1 cellular context compared by ENCODE assay signal in genomic region chr12:52945389-52946232, GRCh38.
TF ChIP-seq lines count a peak whose summit lies in the region.

No MANE protein-coding gene starts in this region.

TF ChIP-seq in HepG2, 621 proteins besides CTCF, POLR2A, EP300 and RAD21 (continued from another document and continues in another):
- TF ChIP-seq ATF1 (CRISPR knock-in tag; IDR thresholded peaks at IDR 0.05) (0 out of 2 replicates have a peak, but pooled peaks have one; percentile 19), PHF21A (CRISPR knock-in tag; IDR thresholded peaks at IDR 0.05) (peak; percentile 85), YEATS4 (CRISPR knock-in tag; IDR thresholded peaks at IDR 0.05; ENCODE audit: borderline replicate concordance) (0 out of 2 replicates have a peak, but pooled peaks have one; percentile 8), ZNF263 (CRISPR knock-in tag; IDR thresholded peaks at IDR 0.05) (peak; percentile 53; the same call in 1 of the 2 replicates), PITX1 (CRISPR knock-in tag; IDR thresholded peaks at IDR 0.05) (peak; percentile 41; the same call in 1 of the 2 replicates), ZNF776 (CRISPR knock-in tag; IDR thresholded peaks at IDR 0.05) (no peak), MAZ (IDR thresholded peaks at IDR 0.05; ENCODE audit: borderline replicate concordance, low read depth, low read length) (peak; percentile 58; the same call in 1 of the 2 replicates), MAZ (CRISPR knock-in tag; IDR thresholded peaks at IDR 0.05; ENCODE audit: low read depth) (peak; percentile 19; the same call in 1 of the 2 replicates), SALL1 (CRISPR knock-in tag; IDR thresholded peaks at IDR 0.05) (peak; percentile 58), RBAK (CRISPR knock-in tag; IDR thresholded peaks at IDR 0.05) (no peak), PAXIP1 (CRISPR knock-in tag; conservative IDR thresholded peaks at IDR 0.05) (peak; percentile 80), SMC3 (IDR thresholded peaks at IDR 0.05; ENCODE audit: low read length) (peak; percentile 18; the same call in 1 of the 2 replicates), ZNF143 (CRISPR knock-in tag; IDR thresholded peaks at IDR 0.05) (no peak), ZNF788 (CRISPR knock-in tag; IDR thresholded peaks at IDR 0.05; ENCODE audit: borderline replicate concordance) (peak; percentile 44; the same call in 1 of the 2 replicates), ZNF687 (CRISPR knock-in tag; IDR thresholded peaks at IDR 0.05) (peak; percentile 73), HIC2 (CRISPR knock-in tag; IDR thresholded peaks at IDR 0.05; ENCODE audit: low read depth) (0 out of 2 replicates have a peak, but pooled peaks have one; percentile 43), ZNF691 (CRISPR knock-in tag; IDR thresholded peaks at IDR 0.05; ENCODE audit: borderline replicate concordance, low read depth) (0 out of 2 replicates have a peak, but pooled peaks have one; percentile 43), TBL1XR1 (IDR thresholded peaks at IDR 0.05; ENCODE audit: borderline replicate concordance, low read length, partially characterized antibody) (no peak), ZNF362 (CRISPR knock-in tag; IDR thresholded peaks at IDR 0.05; ENCODE audit: borderline replicate concordance) (peak; percentile 24; the same call in 1 of the 2 replicates), ASH2L (IDR thresholded peaks at IDR 0.05; ENCODE audit: insufficient read length, low read depth, low read length) (peak; percentile 46), CEBPB (IDR thresholded peaks at IDR 0.05; ENCODE audit: borderline replicate concordance, low read depth, low read length) (peak; percentile 57), CEBPG (CRISPR knock-in tag; IDR thresholded peaks at IDR 0.05) (peak; percentile 63; the same call in 1 of the 2 replicates), SNAPC2 (CRISPR knock-in tag; IDR thresholded peaks at IDR 0.05) (0 out of 2 replicates have a peak, but pooled peaks have one; percentile 24), SKI (IDR thresholded peaks at IDR 0.05; ENCODE audit: partially characterized antibody) (peak; percentile 22), FOXP4 (CRISPR knock-in tag; IDR thresholded peaks at IDR 0.05) (peak; percentile 57; the same call in 1 of the 2 replicates), CBX5 (CRISPR knock-in tag; IDR thresholded peaks at IDR 0.05; ENCODE audit: borderline replicate concordance) (peak; percentile 13; the same call in 1 of the 2 replicates), CREM (IDR thresholded peaks at IDR 0.05) (peak; percentile 44; the same call in 1 of the 2 replicates), CREM (CRISPR knock-in tag; IDR thresholded peaks at IDR 0.05) (no peak), ZSCAN25 (CRISPR knock-in tag; IDR thresholded peaks at IDR 0.05) (peak; percentile 94), ZNF746 (CRISPR knock-in tag; IDR thresholded peaks at IDR 0.05) (peak; percentile 61; the same call in 1 of the 2 replicates), CHD2 (IDR thresholded peaks at IDR 0.05; ENCODE audit: low read depth, low read length) (no peak), SOX5 (CRISPR knock-in tag; IDR thresholded peaks at IDR 0.05; ENCODE audit: borderline replicate concordance) (peak; percentile 39; the same call in 1 of the 2 replicates), ISL2 (CRISPR knock-in tag; IDR thresholded peaks at IDR 0.05) (0 out of 2 replicates have a peak, but pooled peaks have one; percentile 23), RERE (CRISPR knock-in tag; IDR thresholded peaks at IDR 0.05; ENCODE audit: low read depth) (peak; percentile 33; the same call in 1 of the 2 replicates), ATF4 (CRISPR knock-in tag; IDR thresholded peaks at IDR 0.05) (peak in 1 of 2 experiments; percentile 42; a peak in 1 of 4 replicates)
